9 cellular contexts compared by ENCODE assay signal in the genomic region with DNA sequence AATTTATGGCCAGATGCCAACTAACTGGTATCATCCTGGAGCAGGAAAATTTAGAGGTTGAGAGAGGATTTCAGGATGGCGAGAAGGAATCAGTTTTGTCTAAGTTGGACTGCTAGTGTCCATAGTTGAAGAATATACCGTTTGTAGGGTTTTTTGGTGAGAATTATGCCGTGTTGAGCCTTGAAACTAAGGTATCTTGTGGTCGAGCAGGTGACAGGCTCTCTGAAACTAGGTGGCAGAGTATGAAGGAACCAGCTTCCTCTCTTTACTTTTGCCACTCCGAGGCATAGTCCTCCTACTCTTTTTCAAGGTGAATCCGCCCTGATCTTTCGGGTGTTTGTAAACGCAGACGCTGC. TPM values are rescaled to one million over a fixed set of nuclear protein-coding genes. Genes with fewer than 3 reads are reported as not detected.
A peak's percentile ranks its signal among the peaks of the same experiment; 100 is the strongest.
DNase-seq lines count a peak whose midpoint lies in the region; ATAC-seq and TF ChIP-seq lines count a peak whose summit lies in the region.
"Had no signal": no experiment of that assay in that cellular context is flagged by ENCODE, and none has a peak within 500 bp of the region (broad histone marks: within the 10 kb centered on the region; RNA-seq: fewer than 3 reads in every experiment).

No MANE protein-coding gene starts in this region.

- peaks cover 61% of the 10 kb centered on the region for H3K4me1 ChIP-seq in A673 (ENCODE audit: insufficient read depth, low read length, poor library complexity, severe bottlenecking)

- H3K4me3 Mint-ChIP-seq in activated naive CD4-positive, alpha-beta T cell treated with anti-CD3 and anti-CD28 coated beads, Interleukin-2, amount 10 ng/mL, durations not matched to agents 7 days and 5 days = peak overlapping the region; percentile 72

- no peak overlapping the region for H3K27ac Mint-ChIP-seq in activated naive CD4-positive, alpha-beta T cell treated with anti-CD3 and anti-CD28 coated beads, Interleukin-2, amount 10 ng/mL, durations not matched to agents 7 days and 5 days

- H3K36me3 Mint-ChIP-seq in activated naive CD4-positive, alpha-beta T cell treated with anti-CD3 and anti-CD28 coated beads, Interleukin-2, amount 10 ng/mL, durations not matched to agents 7 days and 5 days = peaks cover 34% of the 10 kb centered on the region

- ATAC-seq in GM19328 (IDR thresholded peaks at IDR 0.05; ENCODE audit: unreplicated experiment) = peak; percentile 57
- ATAC-seq in HG03139 (IDR thresholded peaks at IDR 0.05; ENCODE audit: unreplicated experiment) = peak; percentile 80

- TF ChIP-seq CTCF in A673 (conservative IDR thresholded peaks at IDR 0.05; ENCODE audit: low read depth, low read length) = no peak

- CTCF ChIA-PET in A673 (lab: Charles Lee) = no interaction called here
- CTCF ChIA-PET in activated naive CD4-positive, alpha-beta T cell treated with anti-CD3 and anti-CD28 coated beads, Interleukin-2, amount 10 ng/mL, durations not matched to agents 7 days and 5 days (lab: Charles Lee) = interaction anchor here (1.0 kb wide), 1 partner anchor 66 kb away, joined by 3 read pairs; no protein-coding TSS in a partner anchor

- H3K4me3 ChIP-seq in A673 (ENCODE audit: low read depth, low read length, poor library complexity, severe bottlenecking) = no peak overlapping the region

- H3K36me3 ChIP-seq in A673 (ENCODE audit: insufficient read depth, low read length, poor library complexity, severe bottlenecking) = no peaks in the 10 kb centered on the region
- H3K36me3 ChIP-seq: heart right ventricle had no signal

- H3K27me3 Mint-ChIP-seq in activated naive CD4-positive, alpha-beta T cell treated with anti-CD3 and anti-CD28 coated beads, Interleukin-2, amount 10 ng/mL, durations not matched to agents 7 days and 5 days = no peaks in the 10 kb centered on the region

- intact Hi-C loops in A673 (cut with micrococcal nuclease; ENCODE audit: unreplicated experiment) = loop anchor here (5.0 kb wide), 1 partner anchor 191 kb away; no protein-coding TSS in a partner anchor

- H3K9me3 ChIP-seq in A673 (ENCODE audit: low read depth, low read length, poor library complexity, severe bottlenecking) = no peaks in the 10 kb centered on the region
- H3K9me3 ChIP-seq: heart right ventricle had no signal

- POLR2A ChIA-PET in A673 (lab: Charles Lee; ENCODE audit: low non-redundant PET) = no interaction called here

- peak overlapping the region; percentile 70 for H3K27ac ChIP-seq in A673 (ENCODE audit: low read depth, low read length, poor library complexity, severe bottlenecking)

- peaks cover 36% of the 10 kb centered on the region for H3K4me1 Mint-ChIP-seq in activated naive CD4-positive, alpha-beta T cell treated with anti-CD3 and anti-CD28 coated beads, Interleukin-2, amount 10 ng/mL, durations not matched to agents 7 days and 5 days

- no peaks in the 10 kb centered on the region for H3K9me3 Mint-ChIP-seq in activated naive CD4-positive, alpha-beta T cell treated with anti-CD3 and anti-CD28 coated beads, Interleukin-2, amount 10 ng/mL, durations not matched to agents 7 days and 5 days

- no peak for DNase-seq in A673 (ENCODE audit: low spot score)
- DNase-seq in activated naive CD4-positive, alpha-beta T cell treated with anti-CD3 and anti-CD28 coated beads, Interleukin-2, amount 10 ng/mL, durations not matched to agents 7 days and 5 days = peak; percentile 54
- no peak for DNase-seq in effector CD4-positive, alpha-beta T cell
- DNase-seq in NCI-H2107 (lab: John Stamatoyannopoulos, UW) = no peak
- DNase-seq in NCI-H2196 (lab: John Stamatoyannopoulos, UW; ENCODE audit: unreplicated experiment) = no peak
- DNase-seq in OCI-M1 (lab: John Stamatoyannopoulos, UW) = no peak
- DNase-seq: heart right ventricle had no signal

- no peaks in the 10 kb centered on the region for H3K27me3 ChIP-seq in A673 (replicated peaks; ENCODE audit: insufficient read depth, low read depth, low read length, poor library complexity)
- H3K27me3 ChIP-seq: heart right ventricle had no signal

- BruUV-seq in A673 (replicated peaks; lab: Mats Ljungman, UMichigan) = no TSS peak

RNA-seq across cellular contexts. Expression of a gene that starts 9.7 kb away (rescaled TPM):
- total RNA-seq in A673 (2021) = 27.3 and 32.6 TPM in 2 replicates
